ENCODE assay signal across 1 cellular context in genomic region chrX:103446665-103447302, GRCh38.
TF ChIP-seq lines count a peak whose summit lies in the region.

No MANE protein-coding gene starts in this region.

TF ChIP-seq in GM23338, 12 proteins besides CTCF, POLR2A, EP300 and RAD21 (continued from another document):
- TF ChIP-seq POLR2AphosphoS5 (IDR thresholded peaks at IDR 0.05; ENCODE audit: low read depth) (no peak), ZNF462 (CRISPR knock-in tag; IDR thresholded peaks at IDR 0.05) (no peak), NANOG (IDR thresholded peaks at IDR 0.05; ENCODE audit: borderline replicate concordance) (no peak), ZNF331 (CRISPR knock-in tag; IDR thresholded peaks at IDR 0.05; ENCODE audit: low read depth) (no peak), ZNF114 (CRISPR knock-in tag; IDR thresholded peaks at IDR 0.05) (no peak)
- TF ChIP-seq, protein P1, sequence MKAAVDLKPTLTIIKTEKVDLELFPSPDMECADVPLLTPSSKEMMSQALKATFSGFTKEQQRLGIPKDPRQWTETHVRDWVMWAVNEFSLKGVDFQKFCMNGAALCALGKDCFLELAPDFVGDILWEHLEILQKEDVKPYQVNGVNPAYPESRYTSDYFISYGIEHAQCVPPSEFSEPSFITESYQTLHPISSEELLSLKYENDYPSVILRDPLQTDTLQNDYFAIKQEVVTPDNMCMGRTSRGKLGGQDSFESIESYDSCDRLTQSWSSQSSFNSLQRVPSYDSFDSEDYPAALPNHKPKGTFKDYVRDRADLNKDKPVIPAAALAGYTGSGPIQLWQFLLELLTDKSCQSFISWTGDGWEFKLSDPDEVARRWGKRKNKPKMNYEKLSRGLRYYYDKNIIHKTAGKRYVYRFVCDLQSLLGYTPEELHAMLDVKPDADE (IDR thresholded peaks at IDR 0.05): no peak
